ENCODE assay signal across 1 cellular context in the genomic region with DNA sequence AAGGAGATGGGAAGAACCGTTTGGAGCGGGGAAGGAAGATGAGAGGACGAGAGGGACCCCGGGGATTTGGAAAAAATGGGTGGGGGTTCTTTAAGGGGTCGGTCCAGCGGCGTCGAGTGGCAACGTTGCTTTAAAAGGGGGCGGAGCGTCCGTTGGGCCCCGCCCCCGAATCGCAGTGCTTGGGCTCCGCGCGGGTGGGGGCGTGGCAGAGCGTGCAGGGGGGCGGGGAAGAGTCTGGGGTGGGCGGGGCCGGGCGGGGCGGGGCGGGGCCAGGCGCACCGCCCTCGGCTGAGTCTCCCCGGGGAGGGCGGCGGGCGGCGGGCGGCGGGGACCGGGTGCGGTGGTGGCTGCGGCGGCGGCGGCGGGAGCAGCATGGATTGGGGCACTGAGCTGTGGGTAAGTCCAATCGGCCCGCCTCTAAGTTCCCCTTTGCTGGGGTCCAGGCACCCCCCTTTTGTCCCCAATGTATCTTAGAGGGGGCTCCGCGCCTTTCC.
TF ChIP-seq lines count a peak whose summit lies in the region.

A gene with protein sequence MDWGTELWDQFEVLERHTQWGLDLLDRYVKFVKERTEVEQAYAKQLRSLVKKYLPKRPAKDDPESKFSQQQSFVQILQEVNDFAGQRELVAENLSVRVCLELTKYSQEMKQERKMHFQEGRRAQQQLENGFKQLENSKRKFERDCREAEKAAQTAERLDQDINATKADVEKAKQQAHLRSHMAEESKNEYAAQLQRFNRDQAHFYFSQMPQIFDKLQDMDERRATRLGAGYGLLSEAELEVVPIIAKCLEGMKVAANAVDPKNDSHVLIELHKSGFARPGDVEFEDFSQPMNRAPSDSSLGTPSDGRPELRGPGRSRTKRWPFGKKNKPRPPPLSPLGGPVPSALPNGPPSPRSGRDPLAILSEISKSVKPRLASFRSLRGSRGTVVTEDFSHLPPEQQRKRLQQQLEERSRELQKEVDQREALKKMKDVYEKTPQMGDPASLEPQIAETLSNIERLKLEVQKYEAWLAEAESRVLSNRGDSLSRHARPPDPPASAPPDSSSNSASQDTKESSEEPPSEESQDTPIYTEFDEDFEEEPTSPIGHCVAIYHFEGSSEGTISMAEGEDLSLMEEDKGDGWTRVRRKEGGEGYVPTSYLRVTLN (plus strand): TSS at position 291 of the 494 bp plus-strand sequence. CDS start 82 bp downstream, at position 373.

TF ChIP-seq in GM12878, 131 proteins besides CTCF, POLR2A, EP300 and RAD21 (continued from another document and continues in another):
- no peak for TF ChIP-seq REST (IDR thresholded peaks at IDR 0.05; ENCODE audit: low read depth, low read length)
- no peak for TF ChIP-seq HSF1 (IDR thresholded peaks at IDR 0.05; ENCODE audit: low read depth, low read length)
- no peak for TF ChIP-seq MEF2A (IDR thresholded peaks at IDR 0.05; ENCODE audit: insufficient read depth, low read depth, low read length)
- no peak for TF ChIP-seq RBBP5 (conservative IDR thresholded peaks at IDR 0.05)
- TF ChIP-seq KDM1A (IDR thresholded peaks at IDR 0.05; ENCODE audit: borderline replicate concordance), result no peak
- TF ChIP-seq IKZF2 (IDR thresholded peaks at IDR 0.05), result no peak
- TF ChIP-seq RCOR1 (conservative IDR thresholded peaks at IDR 0.05; ENCODE audit: low read depth, low read length), result no peak
- no peak for TF ChIP-seq BHLHE40 (IDR thresholded peaks at IDR 0.05; ENCODE audit: borderline replicate concordance in 1 of 2, low read depth in 2 of 2, low read length in 1 of 2)
- no peak for TF ChIP-seq STAT3 (IDR thresholded peaks at IDR 0.05; ENCODE audit: low read depth, low read length)
- TF ChIP-seq ZSCAN29 (IDR thresholded peaks at IDR 0.05), result no peak
- TF ChIP-seq TCF12 (IDR thresholded peaks at IDR 0.05; ENCODE audit: low read depth, low read length), result no peak
- TF ChIP-seq CBX3 (IDR thresholded peaks at IDR 0.05; ENCODE audit: borderline replicate concordance, low read depth), result no peak
- peak; percentile 18; the same call in 1 of the 2 replicates for TF ChIP-seq PKNOX1 (IDR thresholded peaks at IDR 0.05)
- TF ChIP-seq YY1 (IDR thresholded peaks at IDR 0.05; ENCODE audit: low read depth, low read length), result 0 out of 2 replicates have a peak, but pooled peaks have one; percentile 9
- TF ChIP-seq, protein P1, sequence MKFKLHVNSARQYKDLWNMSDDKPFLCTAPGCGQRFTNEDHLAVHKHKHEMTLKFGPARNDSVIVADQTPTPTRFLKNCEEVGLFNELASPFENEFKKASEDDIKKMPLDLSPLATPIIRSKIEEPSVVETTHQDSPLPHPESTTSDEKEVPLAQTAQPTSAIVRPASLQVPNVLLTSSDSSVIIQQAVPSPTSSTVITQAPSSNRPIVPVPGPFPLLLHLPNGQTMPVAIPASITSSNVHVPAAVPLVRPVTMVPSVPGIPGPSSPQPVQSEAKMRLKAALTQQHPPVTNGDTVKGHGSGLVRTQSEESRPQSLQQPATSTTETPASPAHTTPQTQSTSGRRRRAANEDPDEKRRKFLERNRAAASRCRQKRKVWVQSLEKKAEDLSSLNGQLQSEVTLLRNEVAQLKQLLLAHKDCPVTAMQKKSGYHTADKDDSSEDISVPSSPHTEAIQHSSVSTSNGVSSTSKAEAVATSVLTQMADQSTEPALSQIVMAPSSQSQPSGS (IDR thresholded peaks at IDR 0.05; ENCODE audit: low read length), result no peak
- no peak for TF ChIP-seq SREBF1 (IDR thresholded peaks at IDR 0.05; ENCODE audit: low read length)
- TF ChIP-seq GATAD2B (conservative IDR thresholded peaks at IDR 0.05; ENCODE audit: low read depth), result no peak
- no peak for TF ChIP-seq MEF2B (IDR thresholded peaks at IDR 0.05; ENCODE audit: partially characterized antibody, poor library complexity, severe bottlenecking)
- no peak for TF ChIP-seq KLF5 (IDR thresholded peaks at IDR 0.05; ENCODE audit: partially characterized antibody)
- no peak for TF ChIP-seq ATF7 (IDR thresholded peaks at IDR 0.05; ENCODE audit: low read depth)
- no peak for TF ChIP-seq MTA3 (IDR thresholded peaks at IDR 0.05; ENCODE audit: borderline replicate concordance, low read length)
- TF ChIP-seq NRF1 (conservative IDR thresholded peaks at IDR 0.05; ENCODE audit: low read depth, low read length), result no peak
- no peak for TF ChIP-seq EZH2 (IDR thresholded peaks at IDR 0.05; ENCODE audit: borderline replicate concordance, control insufficient read depth, low read depth, low read length)
- TF ChIP-seq RUNX3 (IDR thresholded peaks at IDR 0.05; ENCODE audit: low read length), result no peak
- TF ChIP-seq, protein P2, sequence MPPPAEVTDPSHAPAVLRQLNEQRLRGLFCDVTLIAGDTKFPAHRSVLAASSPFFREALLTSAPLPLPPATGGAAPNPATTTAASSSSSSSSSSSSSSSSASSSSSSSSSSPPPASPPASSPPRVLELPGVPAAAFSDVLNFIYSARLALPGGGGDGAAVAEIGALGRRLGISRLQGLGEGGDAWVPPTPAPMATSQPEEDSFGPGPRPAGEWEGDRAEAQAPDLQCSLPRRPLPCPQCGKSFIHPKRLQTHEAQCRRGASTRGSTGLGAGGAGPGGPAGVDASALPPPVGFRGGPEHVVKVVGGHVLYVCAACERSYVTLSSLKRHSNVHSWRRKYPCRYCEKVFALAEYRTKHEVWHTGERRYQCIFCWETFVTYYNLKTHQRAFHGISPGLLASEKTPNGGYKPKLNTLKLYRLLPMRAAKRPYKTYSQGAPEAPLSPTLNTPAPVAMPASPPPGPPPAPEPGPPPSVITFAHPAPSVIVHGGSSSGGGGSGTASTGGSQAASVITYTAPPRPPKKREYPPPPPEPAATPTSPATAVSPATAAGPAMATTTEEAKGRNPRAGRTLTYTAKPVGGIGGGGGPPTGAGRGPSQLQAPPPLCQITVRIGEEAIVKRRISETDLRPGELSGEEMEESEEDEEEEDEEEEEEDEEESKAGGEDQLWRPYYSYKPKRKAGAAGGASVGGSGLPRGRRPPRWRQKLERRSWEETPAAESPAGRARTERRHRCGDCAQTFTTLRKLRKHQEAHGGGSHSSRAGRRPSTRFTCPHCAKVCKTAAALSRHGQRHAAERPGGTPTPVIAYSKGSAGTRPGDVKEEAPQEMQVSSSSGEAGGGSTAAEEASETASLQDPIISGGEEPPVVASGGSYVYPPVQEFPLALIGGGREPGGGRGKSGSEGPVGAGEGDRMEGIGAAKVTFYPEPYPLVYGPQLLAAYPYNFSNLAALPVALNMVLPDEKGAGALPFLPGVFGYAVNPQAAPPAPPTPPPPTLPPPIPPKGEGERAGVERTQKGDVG (CRISPR knock-in tag; IDR thresholded peaks at IDR 0.05), result no peak
- TF ChIP-seq POLR2AphosphoS5 (IDR thresholded peaks at IDR 0.05; ENCODE audit: low read length), result no peak
- peak in 1 of 2 experiments; percentile 43; a peak in 1 of 3 replicates for TF ChIP-seq EGR1 (IDR thresholded peaks at IDR 0.05; ENCODE audit: borderline replicate concordance in 1 of 2, low read depth in 2 of 2, low read length in 2 of 2)
- 0 out of 2 replicates have a peak, but pooled peaks have one; percentile 2 for TF ChIP-seq JUND (IDR thresholded peaks at IDR 0.05; ENCODE audit: low read depth, low read length)
- TF ChIP-seq FOXK2 (IDR thresholded peaks at IDR 0.05), result no peak
- TF ChIP-seq CEBPB (IDR thresholded peaks at IDR 0.05; ENCODE audit: borderline replicate concordance in 1 of 2, low read depth in 2 of 2, low read length in 2 of 2), result no peak
- no peak for TF ChIP-seq EED (IDR thresholded peaks at IDR 0.05; ENCODE audit: low read depth)
- no peak for TF ChIP-seq NR2C2 (IDR thresholded peaks at IDR 0.05; ENCODE audit: borderline replicate concordance, control insufficient read depth, insufficient read length, low read depth)
- TF ChIP-seq MYB (IDR thresholded peaks at IDR 0.05; ENCODE audit: borderline replicate concordance, low read depth, low read length), result no peak
- TF ChIP-seq, protein P3, sequence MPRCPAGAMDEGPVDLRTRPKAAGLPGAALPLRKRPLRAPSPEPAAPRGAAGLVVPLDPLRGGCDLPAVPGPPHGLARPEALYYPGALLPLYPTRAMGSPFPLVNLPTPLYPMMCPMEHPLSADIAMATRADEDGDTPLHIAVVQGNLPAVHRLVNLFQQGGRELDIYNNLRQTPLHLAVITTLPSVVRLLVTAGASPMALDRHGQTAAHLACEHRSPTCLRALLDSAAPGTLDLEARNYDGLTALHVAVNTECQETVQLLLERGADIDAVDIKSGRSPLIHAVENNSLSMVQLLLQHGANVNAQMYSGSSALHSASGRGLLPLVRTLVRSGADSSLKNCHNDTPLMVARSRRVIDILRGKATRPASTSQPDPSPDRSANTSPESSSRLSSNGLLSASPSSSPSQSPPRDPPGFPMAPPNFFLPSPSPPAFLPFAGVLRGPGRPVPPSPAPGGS (IDR thresholded peaks at IDR 0.05; ENCODE audit: borderline replicate concordance, insufficient read depth, low read depth, low read length, poor library complexity, severe bottlenecking), result no peak
- TF ChIP-seq SP1 (IDR thresholded peaks at IDR 0.05; ENCODE audit: low read depth, low read length), result peak; percentile 43
- TF ChIP-seq ELK1 (IDR thresholded peaks at IDR 0.05; ENCODE audit: low read depth, low read length), result no peak
- 0 out of 2 replicates have a peak, but pooled peaks have one; percentile 45 for TF ChIP-seq CREB1 (IDR thresholded peaks at IDR 0.05; ENCODE audit: low read depth)
- TF ChIP-seq, protein P4, sequence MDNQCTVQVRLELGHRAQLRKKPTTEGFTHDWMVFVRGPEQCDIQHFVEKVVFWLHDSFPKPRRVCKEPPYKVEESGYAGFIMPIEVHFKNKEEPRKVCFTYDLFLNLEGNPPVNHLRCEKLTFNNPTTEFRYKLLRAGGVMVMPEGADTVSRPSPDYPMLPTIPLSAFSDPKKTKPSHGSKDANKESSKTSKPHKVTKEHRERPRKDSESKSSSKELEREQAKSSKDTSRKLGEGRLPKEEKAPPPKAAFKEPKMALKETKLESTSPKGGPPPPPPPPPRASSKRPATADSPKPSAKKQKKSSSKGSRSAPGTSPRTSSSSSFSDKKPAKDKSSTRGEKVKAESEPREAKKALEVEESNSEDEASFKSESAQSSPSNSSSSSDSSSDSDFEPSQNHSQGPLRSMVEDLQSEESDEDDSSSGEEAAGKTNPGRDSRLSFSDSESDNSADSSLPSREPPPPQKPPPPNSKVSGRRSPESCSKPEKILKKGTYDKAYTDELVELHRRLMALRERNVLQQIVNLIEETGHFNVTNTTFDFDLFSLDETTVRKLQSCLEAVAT (IDR thresholded peaks at IDR 0.05), result no peak
- TF ChIP-seq ZNF622 (IDR thresholded peaks at IDR 0.05), result no peak
- no peak for TF ChIP-seq USF2 (IDR thresholded peaks at IDR 0.05; ENCODE audit: borderline replicate concordance, low read depth, low read length)
